12 cellular contexts compared by ENCODE assay signal in genomic region chr20:50295762-50296449, GRCh38.
DNase-seq lines count a peak whose midpoint lies in the region; ATAC-seq and TF ChIP-seq lines count a peak whose summit lies in the region.
"Had no signal": no experiment of that assay in that cellular context is flagged by ENCODE, and none has a peak within 500 bp of the region (broad histone marks: within the 10 kb centered on the region; RNA-seq: fewer than 3 reads in every experiment).

No MANE protein-coding gene starts in this region.

- TF ChIP-seq CTCF in brain (conservative IDR thresholded peaks at IDR 0.05) (no peak), psoas muscle (IDR thresholded peaks at IDR 0.05) (no peak)

- H3K27ac Mint-ChIP-seq in brain, result peak overlapping the region in 4 of 5 experiments; percentile 11 to 82 (median 64)
- H3K27ac Mint-ChIP-seq: activated B cell treated with CpG ODN at 0.5 μM for 24 hours had no signal

- no peaks in the 10 kb centered on the region for H3K9me3 ChIP-seq in psoas muscle

- TF ChIP-seq EP300 in Ishikawa (IDR thresholded peaks at IDR 0.05; ENCODE audit: borderline replicate concordance), result no peak; the same call in 1 of the 2 replicates

- H3K4me3 Mint-ChIP-seq in brain, result no peak overlapping the region
- H3K4me3 Mint-ChIP-seq: activated B cell treated with CpG ODN at 0.5 μM for 24 hours had no signal

- H3K27me3 ChIP-seq in psoas muscle (ENCODE audit: insufficient read depth in 3 of 3, low read length in 2 of 3), result no peaks in the 10 kb centered on the region
- H3K27me3 ChIP-seq: cardiac muscle cell had no signal

- H3K9me3 Mint-ChIP-seq in brain, result peaks cover 0 to 9% (median 0%) of the 10 kb centered on the region in 5 experiments
- H3K9me3 Mint-ChIP-seq: activated B cell treated with CpG ODN at 0.5 μM for 24 hours had no signal

- peaks cover 15% of the 10 kb centered on the region for H3K4me1 ChIP-seq in psoas muscle

- peaks cover 9% of the 10 kb centered on the region for H3K4me1 Mint-ChIP-seq in brain

- H3K36me3 Mint-ChIP-seq in brain, result no peaks in the 10 kb centered on the region

- TF ChIP-seq RAD21 in Ishikawa (IDR thresholded peaks at IDR 0.05; ENCODE audit: low read depth), result no peak

- intact Hi-C loops in psoas muscle (cut with DNase I), result no loop called here

- H3K4me3 ChIP-seq in psoas muscle, result no peak overlapping the region
- H3K4me3 ChIP-seq: cardiac muscle cell had no signal

- peak; percentile 93 for DNase-seq in COR-L47 (lab: John Stamatoyannopoulos, UW)
- DNase-seq in psoas muscle, result peak; percentile 22 to 62
- no peak for DNase-seq in occipital lobe (lab: John Stamatoyannopoulos, UW)
- no peak for DNase-seq in activated T-cell treated with anti-CD3 and anti-CD28 coated beads, Interleukin-2, amount 50 U/mL, for 48 hours
- no peak for DNase-seq in germinal center (ENCODE audit: low spot score)
- DNase-seq: activated B cell treated with CpG ODN at 0.5 μM for 24 hours, NCI-H524 had no signal

- peaks cover 10% of the 10 kb centered on the region for H3K27me3 Mint-ChIP-seq in brain

- peak overlapping the region; percentile 89 for H3K27ac ChIP-seq in psoas muscle
- H3K27ac ChIP-seq: cardiac muscle cell, KMS-11 had no signal

- no peak for ATAC-seq in psoas muscle
- ATAC-seq: esophagus mucosa had no signal

- no peaks in the 10 kb centered on the region for H3K36me3 ChIP-seq in psoas muscle (ENCODE audit: insufficient read depth in 1 of 2, low read depth in 1 of 2)
- H3K36me3 ChIP-seq: cardiac muscle cell had no signal

- 59 to 68% (median 59%) methylated on average over 19 to 20 of the region's 20 CpGs for WGBS in psoas muscle, 3 donors

TF ChIP-seq in Ishikawa, 13 proteins besides CTCF, POLR2A, EP300 and RAD21:
- peak; percentile 84 for TF ChIP-seq NFIC (IDR thresholded peaks at IDR 0.05)
- 0 out of 2 replicates have a peak, but pooled peaks have one; percentile 19 for TF ChIP-seq TEAD4 (IDR thresholded peaks at IDR 0.05)
- no peak for TF ChIP-seq CREB1 (IDR thresholded peaks at IDR 0.05; ENCODE audit: low read depth)
- TF ChIP-seq TCF12 (IDR thresholded peaks at IDR 0.05; ENCODE audit: low read depth), result peak; percentile 54; the same call in 1 of the 2 replicates
- TF ChIP-seq REST (IDR thresholded peaks at IDR 0.05; ENCODE audit: low read depth), result no peak
- TF ChIP-seq YY1 (IDR thresholded peaks at IDR 0.05; ENCODE audit: low read depth), result no peak
- TF ChIP-seq FOXM1 (IDR thresholded peaks at IDR 0.05; ENCODE audit: borderline replicate concordance, low read depth), result no peak
- no peak for TF ChIP-seq USF1 (IDR thresholded peaks at IDR 0.05)
- no peak for TF ChIP-seq EGR1 (IDR thresholded peaks at IDR 0.05)
- TF ChIP-seq MAX (IDR thresholded peaks at IDR 0.05), result no peak
- TF ChIP-seq ZBTB7A (IDR thresholded peaks at IDR 0.05; ENCODE audit: low read depth), result peak; percentile 15; the same call in 1 of the 2 replicates
- TF ChIP-seq TAF1 (IDR thresholded peaks at IDR 0.05; ENCODE audit: low read depth), result no peak
- TF ChIP-seq CEBPB (IDR thresholded peaks at IDR 0.05), result no peak
TF ChIP-seq in Ishikawa: peak in this region for 4.

Comparison
In these comparisons a context has a peak if more than half of its experiments do, and no peak if none do; other contexts are left out.
1. DNase-seq: peak in COR-L47 (single experiment) and psoas muscle (2 of 2); none in occipital lobe (single experiment), activated T-cell treated with anti-CD3 and anti-CD28 coated beads, Interleukin-2, amount 50 U/mL, for 48 hours (0 of 2) and germinal center (single experiment).